Comparison of ENCODE assay signal across 11 cellular contexts in the genomic region with DNA sequence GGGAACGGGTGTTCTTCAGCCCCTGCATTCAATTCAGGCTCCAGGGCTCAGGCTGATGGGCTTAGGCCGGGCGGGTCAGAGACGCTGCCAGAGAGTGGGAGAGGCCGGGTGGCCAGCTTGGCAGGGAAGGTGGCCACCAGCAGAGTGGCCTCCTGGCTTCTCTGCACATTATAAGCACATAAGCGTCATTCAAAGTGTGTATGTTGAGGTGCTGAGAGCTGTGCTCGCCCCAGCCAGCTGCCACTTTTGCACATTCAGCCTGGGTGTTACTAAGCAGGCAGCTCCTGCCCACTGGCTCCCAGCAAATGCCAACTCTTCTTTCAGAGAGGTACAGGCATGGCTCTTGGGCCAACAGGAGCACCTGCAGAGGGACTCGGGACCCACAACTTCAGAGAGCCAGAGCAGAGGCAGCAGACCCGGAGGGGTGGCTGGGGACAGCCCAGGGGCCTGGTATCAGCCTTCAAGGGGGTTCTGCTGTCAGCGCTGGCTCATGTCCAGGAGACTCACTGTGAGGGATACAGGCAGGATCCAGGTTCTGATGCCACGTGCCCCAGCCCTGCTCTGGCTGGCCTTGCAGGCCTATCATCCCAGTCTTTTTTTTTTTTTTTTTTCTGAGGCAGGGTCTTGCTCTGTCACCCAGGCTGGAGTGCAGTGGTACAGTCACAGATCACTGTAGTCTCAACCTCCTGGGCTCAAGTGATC. TPM values are rescaled to one million over a fixed set of nuclear protein-coding genes. Genes with fewer than 3 reads are reported as not detected.
A peak's percentile ranks its signal among the peaks of the same experiment; 100 is the strongest.
DNase-seq lines count a peak whose midpoint lies in the region; ATAC-seq and TF ChIP-seq lines count a peak whose summit lies in the region.
"Had no signal": no experiment of that assay in that cellular context is flagged by ENCODE, and none has a peak within 500 bp of the region (broad histone marks: within the 10 kb centered on the region; RNA-seq: fewer than 3 reads in every experiment).

No MANE protein-coding gene starts in this region.

- peaks cover 49 to 100% (median 97%) of the 10 kb centered on the region in 10 experiments for H3K4me1 ChIP-seq in BLaER1 treated with 17β-estradiol and CSF1 and Interleukin-3, amounts not matched to agents 10 nM and 100 nM
- peaks cover 51% of the 10 kb centered on the region for H3K4me1 ChIP-seq in NT2/D1 (ENCODE audit: insufficient read depth, insufficient read length)

- peaks cover 3% of the 10 kb centered on the region for H3K36me3 Mint-ChIP-seq in osteocyte (ENCODE audit: unreplicated experiment)
- no peaks in the 10 kb centered on the region for H3K36me3 Mint-ChIP-seq in immature natural killer cell

- TF ChIP-seq CTCF in osteocyte (IDR thresholded peaks at IDR 0.05): no peak

- H4K20me1 ChIP-seq in BLaER1 treated with 17β-estradiol and CSF1 and Interleukin-3, amounts not matched to agents 10 nM and 100 nM: peaks cover 0 to 100% (median 9%) of the 10 kb centered on the region in 11 experiments; a peak in 11 of 22 replicates

- peak overlapping the region in 9 of 11 experiments; percentile 40 to 97 (median 91); a peak in 17 of 22 replicates for H3K4me2 ChIP-seq in BLaER1 treated with 17β-estradiol and CSF1 and Interleukin-3, amounts not matched to agents 10 nM and 100 nM

- no peak for DNase-seq in NT2/D1 (ENCODE audit: low read depth, low spot score)
- DNase-seq in epithelial cell of prostate (ENCODE audit: low read depth, low spot score): no peak
- no peak for DNase-seq in osteocyte (ENCODE audit: extremely low spot score, unreplicated experiment)
- no peak for DNase-seq in immature natural killer cell
- DNase-seq in pons (ENCODE audit: low spot score): no peak
- DNase-seq: NCI-H1105 treated with DMSO at 0.1 percent for 48 hours had no signal

- H3K4me3 Mint-ChIP-seq in osteocyte (ENCODE audit: unreplicated experiment) (no peak overlapping the region), immature natural killer cell (no peak overlapping the region)
- H3K4me3 Mint-ChIP-seq: CD8-positive, alpha-beta T cell had no signal

- H3K36me3 ChIP-seq in BLaER1 treated with 17β-estradiol and CSF1 and Interleukin-3, amounts not matched to agents 10 nM and 100 nM: peaks cover 0 to 99% (median 8%) of the 10 kb centered on the region in 11 experiments; a peak in 15 of 22 replicates
- H3K36me3 ChIP-seq in NT2/D1 (ENCODE audit: insufficient read depth, insufficient read length, low read length): peaks cover 23% of the 10 kb centered on the region

- H3K4me3 ChIP-seq in BLaER1 treated with 17β-estradiol and CSF1 and Interleukin-3, amounts not matched to agents 10 nM and 100 nM: no peak overlapping the region
- H3K4me3 ChIP-seq in NT2/D1 (ENCODE audit: insufficient read length, low read depth): no peak overlapping the region

- H3K27me3 Mint-ChIP-seq in osteocyte (ENCODE audit: unreplicated experiment) (no peaks in the 10 kb centered on the region), immature natural killer cell (ENCODE audit: low read depth in 3 of 3) (no peaks in the 10 kb centered on the region)
- H3K27me3 Mint-ChIP-seq: activated CD4-positive, alpha-beta T cell treated with anti-CD3 and anti-CD28 coated beads, Interleukin-2, amount 10 ng/mL, durations not matched to agents 24 days and 14 days had no signal

- peak overlapping the region in 4 of 11 experiments; percentile 41 to 65 (median 54); a peak in 4 of 22 replicates for H3K9ac ChIP-seq in BLaER1 treated with 17β-estradiol and CSF1 and Interleukin-3, amounts not matched to agents 10 nM and 100 nM
- H3K9ac ChIP-seq in NT2/D1 (ENCODE audit: insufficient read length, low read depth): peak overlapping the region; percentile 59

- no peak for ATAC-seq in GM21723 (IDR thresholded peaks at IDR 0.05; ENCODE audit: unreplicated experiment)
- no peak for ATAC-seq in HG03457 (IDR thresholded peaks at IDR 0.05; ENCODE audit: unreplicated experiment)

- H3K27ac Mint-ChIP-seq in osteocyte (ENCODE audit: unreplicated experiment): peak overlapping the region; percentile 98
- no peak overlapping the region for H3K27ac Mint-ChIP-seq in immature natural killer cell
- H3K27ac Mint-ChIP-seq: activated CD4-positive, alpha-beta T cell treated with anti-CD3 and anti-CD28 coated beads, Interleukin-2, amount 10 ng/mL, durations not matched to agents 24 days and 14 days had no signal

- H3K27me3 ChIP-seq in BLaER1 treated with 17β-estradiol and CSF1 and Interleukin-3, amounts not matched to agents 10 nM and 100 nM: no peaks in the 10 kb centered on the region
- no peaks in the 10 kb centered on the region for H3K27me3 ChIP-seq in NT2/D1 (ENCODE audit: insufficient read depth, insufficient read length)

- H3K9me3 Mint-ChIP-seq in osteocyte (ENCODE audit: unreplicated experiment): no peaks in the 10 kb centered on the region
- H3K9me3 Mint-ChIP-seq in immature natural killer cell: no peaks in the 10 kb centered on the region
- H3K9me3 Mint-ChIP-seq: activated CD4-positive, alpha-beta T cell treated with anti-CD3 and anti-CD28 coated beads, Interleukin-2, amount 10 ng/mL, durations not matched to agents 24 days and 14 days; CD8-positive, alpha-beta T cell had no signal

- peak overlapping the region in 4 of 11 experiments; percentile 37 to 78 (median 68); a peak in 7 of 22 replicates for H3K27ac ChIP-seq in BLaER1 treated with 17β-estradiol and CSF1 and Interleukin-3, amounts not matched to agents 10 nM and 100 nM
- H3K27ac ChIP-seq in epithelial cell of prostate: peak overlapping the region; percentile 68

- H3K4me1 Mint-ChIP-seq in osteocyte (ENCODE audit: unreplicated experiment) (peaks cover 98% of the 10 kb centered on the region), immature natural killer cell (peaks cover 17 to 22% of the 10 kb centered on the region in 2 donors)

- no peaks in the 10 kb centered on the region for H3K9me3 ChIP-seq in BLaER1 treated with 17β-estradiol and CSF1 and Interleukin-3, amounts not matched to agents 10 nM and 100 nM (replicated peaks in 1 of 11)
- no peaks in the 10 kb centered on the region for H3K9me3 ChIP-seq in NT2/D1 (ENCODE audit: insufficient read depth, low read length)

RNA-seq across cellular contexts. Expression of gene MTSS2, which starts 8.8 kb away (rescaled TPM):
- total RNA-seq in osteocyte: 156 and 169 TPM in 2 replicates
- not detected for polyA plus RNA-seq in immature natural killer cell

RNA-seq across cellular contexts. Expression of gene IL34, which starts 48.3 kb away (rescaled TPM):
- total RNA-seq in osteocyte: 12.7 and 14.3 TPM in 2 replicates
- not detected for polyA plus RNA-seq in immature natural killer cell
